In the genomic region with DNA sequence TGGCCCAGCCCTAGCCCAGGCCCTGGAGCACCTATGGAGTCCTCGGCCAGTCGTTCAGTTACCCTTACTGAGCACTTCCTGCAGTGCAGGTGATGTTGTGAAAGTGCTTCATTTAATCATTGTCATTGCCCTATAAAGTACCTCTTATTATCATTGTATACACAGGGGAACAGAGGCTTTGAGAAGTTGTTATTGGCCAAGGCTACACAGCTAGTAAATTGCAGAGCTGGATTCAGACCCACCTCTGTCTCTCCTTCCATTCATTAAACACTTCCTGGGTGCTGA, we compare ENCODE assay signal across 1 cellular context.
TF ChIP-seq lines count a peak whose summit lies in the region.

No MANE protein-coding gene starts in this region.

TF ChIP-seq in HCT116, 20 proteins besides CTCF, POLR2A, EP300 and RAD21 (continued from another document):
- TF ChIP-seq REST (IDR thresholded peaks at IDR 0.05; ENCODE audit: low read depth) (no peak), CEBPB (IDR thresholded peaks at IDR 0.05; ENCODE audit: low read depth) (no peak), SP1 (IDR thresholded peaks at IDR 0.05; ENCODE audit: low read depth) (no peak), ATF3 (IDR thresholded peaks at IDR 0.05) (no peak)
- TF ChIP-seq, protein P1, sequence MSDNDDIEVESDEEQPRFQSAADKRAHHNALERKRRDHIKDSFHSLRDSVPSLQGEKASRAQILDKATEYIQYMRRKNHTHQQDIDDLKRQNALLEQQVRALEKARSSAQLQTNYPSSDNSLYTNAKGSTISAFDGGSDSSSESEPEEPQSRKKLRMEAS (IDR thresholded peaks at IDR 0.05): no peak
- TF ChIP-seq, protein P2, sequence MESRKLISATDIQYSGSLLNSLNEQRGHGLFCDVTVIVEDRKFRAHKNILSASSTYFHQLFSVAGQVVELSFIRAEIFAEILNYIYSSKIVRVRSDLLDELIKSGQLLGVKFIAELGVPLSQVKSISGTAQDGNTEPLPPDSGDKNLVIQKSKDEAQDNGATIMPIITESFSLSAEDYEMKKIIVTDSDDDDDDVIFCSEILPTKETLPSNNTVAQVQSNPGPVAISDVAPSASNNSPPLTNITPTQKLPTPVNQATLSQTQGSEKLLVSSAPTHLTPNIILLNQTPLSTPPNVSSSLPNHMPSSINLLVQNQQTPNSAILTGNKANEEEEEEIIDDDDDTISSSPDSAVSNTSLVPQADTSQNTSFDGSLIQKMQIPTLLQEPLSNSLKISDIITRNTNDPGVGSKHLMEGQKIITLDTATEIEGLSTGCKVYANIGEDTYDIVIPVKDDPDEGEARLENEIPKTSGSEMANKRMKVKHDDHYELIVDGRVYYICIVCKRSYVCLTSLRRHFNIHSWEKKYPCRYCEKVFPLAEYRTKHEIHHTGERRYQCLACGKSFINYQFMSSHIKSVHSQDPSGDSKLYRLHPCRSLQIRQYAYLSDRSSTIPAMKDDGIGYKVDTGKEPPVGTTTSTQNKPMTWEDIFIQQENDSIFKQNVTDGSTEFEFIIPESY (IDR thresholded peaks at IDR 0.05; ENCODE audit: extremely low read depth, insufficient replicate concordance, low read length): no peak
